Comparison of ENCODE assay signal across 9 cellular contexts in the genomic region with DNA sequence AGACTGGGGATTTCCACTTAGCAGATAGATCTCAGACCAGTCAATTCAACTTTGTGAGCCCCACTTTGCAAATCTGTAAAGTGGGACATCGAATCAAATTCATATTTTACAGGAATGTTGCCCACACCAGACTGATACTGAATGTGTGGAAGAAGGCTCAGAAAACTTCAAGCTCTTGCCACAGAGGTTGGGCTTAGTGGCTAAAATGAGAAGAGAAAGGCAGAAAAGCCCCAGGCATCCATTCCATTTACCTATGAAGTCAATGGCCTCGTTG. TPM values are rescaled to one million over a fixed set of nuclear protein-coding genes. Genes with fewer than 3 reads are reported as not detected.
A peak's percentile ranks its signal among the peaks of the same experiment; 100 is the strongest.
DNase-seq lines count a peak whose midpoint lies in the region; TF ChIP-seq lines count a peak whose summit lies in the region.
"Had no signal": no experiment of that assay in that cellular context is flagged by ENCODE, and none has a peak within 500 bp of the region (broad histone marks: within the 10 kb centered on the region; RNA-seq: fewer than 3 reads in every experiment).

No MANE protein-coding gene starts in this region.

- H3K4me3 ChIP-seq in astrocyte of the spinal cord (ENCODE audit: low read depth, low read length), result peak overlapping the region; percentile 94
- H3K4me3 ChIP-seq in lower leg skin (ENCODE audit: low read depth, poor library complexity, severe bottlenecking), result peak overlapping the region; percentile 75
- peak overlapping the region; percentile 97 for H3K4me3 ChIP-seq in suprapubic skin

- H3K4me1 Mint-ChIP-seq in T-helper 2 cell treated with Interferon-gamma antibody and Interleukin-4, amounts not matched to agents 5 μg/mL and 100 μg/mL, for 36 hours (ENCODE audit: low read depth), result peaks cover 48% of the 10 kb centered on the region

- peaks cover 36% of the 10 kb centered on the region for H3K36me3 ChIP-seq in suprapubic skin

- TF ChIP-seq POLR2A in lower leg skin (IDR thresholded peaks at IDR 0.05) (peak in 1 of 2 donors; percentile 17), suprapubic skin (IDR thresholded peaks at IDR 0.05) (peak in 1 of 2 donors; percentile 51)

- H3K9me3 Mint-ChIP-seq in T-helper 2 cell treated with Interferon-gamma antibody and Interleukin-4, amounts not matched to agents 5 μg/mL and 100 μg/mL, for 36 hours, result no peaks in the 10 kb centered on the region

- no peak for TF ChIP-seq EP300 in suprapubic skin (IDR thresholded peaks at IDR 0.05)

- peaks cover 61% of the 10 kb centered on the region for H3K4me1 ChIP-seq in suprapubic skin

- no peaks in the 10 kb centered on the region for H3K9me3 ChIP-seq in suprapubic skin

- DNase-seq in T-helper 2 cell treated with Interferon-gamma antibody and Interleukin-4, amounts not matched to agents 5 μg/mL and 100 μg/mL, for 36 hours (ENCODE audit: low spot score), result no peak
- DNase-seq in T-helper 2 cell (no peak), astrocyte of the spinal cord (ENCODE audit: low read depth, low spot score) (no peak), lower leg skin (ENCODE audit: low spot score in 2 of 2) (no peak), suprapubic skin (ENCODE audit: low spot score in 2 of 2) (no peak), SW 1271 (lab: John Stamatoyannopoulos, UW) (no peak), DMS79 treated with DMSO at 0.1 percent for 48 hours (lab: John Stamatoyannopoulos, UW) (no peak), DMS 273 (lab: John Stamatoyannopoulos, UW; ENCODE audit: unreplicated experiment) (no peak)
- DNase-seq: activated CD4-positive, alpha-beta T cell treated with anti-CD3 and anti-CD28 coated beads for 1 hour had no signal

- 19 to 32% methylated on average over 2 of the region's 2 CpGs for WGBS in lower leg skin, 2 donors
- 8% methylated on average over 2 of the region's 2 CpGs for WGBS in suprapubic skin

- in situ Hi-C loops in astrocyte of the spinal cord (cut with HindIII; ENCODE audit: low sequenced_read_pairs), result no loop called here

- H3K36me3 Mint-ChIP-seq in T-helper 2 cell treated with Interferon-gamma antibody and Interleukin-4, amounts not matched to agents 5 μg/mL and 100 μg/mL, for 36 hours (ENCODE audit: low read depth), result peaks cover 12% of the 10 kb centered on the region

- peak overlapping the region; percentile 80 for H3K27ac Mint-ChIP-seq in T-helper 2 cell treated with Interferon-gamma antibody and Interleukin-4, amounts not matched to agents 5 μg/mL and 100 μg/mL, for 36 hours

- H3K4me3 Mint-ChIP-seq in T-helper 2 cell treated with Interferon-gamma antibody and Interleukin-4, amounts not matched to agents 5 μg/mL and 100 μg/mL, for 36 hours, result peak overlapping the region; percentile 80

- H3K27ac ChIP-seq in suprapubic skin, result peak overlapping the region; percentile 100

- TF ChIP-seq CTCF in astrocyte of the spinal cord (IDR thresholded peaks at IDR 0.05; ENCODE audit: low read depth, low read length), result no peak
- TF ChIP-seq CTCF in lower leg skin (IDR thresholded peaks at IDR 0.05), result no peak
- TF ChIP-seq CTCF in suprapubic skin (IDR thresholded peaks at IDR 0.05), result no peak

- no peaks in the 10 kb centered on the region for H3K27me3 ChIP-seq in suprapubic skin

- intact Hi-C loops in lower leg skin (cut with DNase I; ENCODE audit: low total_unique reads), result loop anchor here (5.0 kb wide), 1 partner anchor 133 kb away; no protein-coding TSS in a partner anchor

- H3K27me3 Mint-ChIP-seq in T-helper 2 cell treated with Interferon-gamma antibody and Interleukin-4, amounts not matched to agents 5 μg/mL and 100 μg/mL, for 36 hours (ENCODE audit: low read depth), result no peaks in the 10 kb centered on the region

RNA-seq across cellular contexts. Expression of a gene that starts 1.7 kb away (rescaled TPM):
- 1,000 to 10,000 TPM in 3 of 4 donors, 100 to 1,000 TPM in 1; 811 to 2,389 (median 1,820) TPM for total RNA-seq in lower leg skin
- 1,000 to 10,000 TPM; 1,246 to 2,948 (median 1,762) TPM for total RNA-seq in suprapubic skin
